ENCODE assay signal across 8 cellular contexts in genomic region chr4:175891863-175892262, GRCh38.
DNase-seq lines count a peak whose midpoint lies in the region; ATAC-seq lines count a peak whose summit lies in the region.

No MANE protein-coding gene starts in this region.

- no peaks in the 10 kb centered on the region for H3K4me1 Mint-ChIP-seq in stimulated activated effector memory CD8-positive, alpha-beta T cell treated with anti-CD3 and anti-CD28 coated beads, Interleukin-12 subunit alpha, Interleukin-12 subunit beta, amount 100 ng/mL, for 72 hours

- H3K9me3 Mint-ChIP-seq in stimulated activated effector memory CD8-positive, alpha-beta T cell treated with anti-CD3 and anti-CD28 coated beads, Interleukin-12 subunit alpha, Interleukin-12 subunit beta, amount 100 ng/mL, for 72 hours = peaks cover 3% of the 10 kb centered on the region

- peak; percentile 15 for DNase-seq in EH (ENCODE audit: low read depth)
- DNase-seq in SK-MEL-5 (ENCODE audit: low read depth, low spot score) = peak; percentile 83
- DNase-seq in kidney glomerular epithelial cell (lab: John Stamatoyannopoulos, UW) = peak; percentile 36
- no peak for DNase-seq in cortex of kidney (lab: John Stamatoyannopoulos, UW)
- no peak for DNase-seq in stimulated activated effector memory CD8-positive, alpha-beta T cell treated with anti-CD3 and anti-CD28 coated beads, Interleukin-12 subunit alpha, Interleukin-12 subunit beta, amount 100 ng/mL, for 72 hours (ENCODE audit: low spot score in 2 of 2)

- H3K4me3 Mint-ChIP-seq in stimulated activated effector memory CD8-positive, alpha-beta T cell treated with anti-CD3 and anti-CD28 coated beads, Interleukin-12 subunit alpha, Interleukin-12 subunit beta, amount 100 ng/mL, for 72 hours = no peak overlapping the region

- H3K36me3 Mint-ChIP-seq in stimulated activated effector memory CD8-positive, alpha-beta T cell treated with anti-CD3 and anti-CD28 coated beads, Interleukin-12 subunit alpha, Interleukin-12 subunit beta, amount 100 ng/mL, for 72 hours = no peaks in the 10 kb centered on the region

- in situ Hi-C loops in SK-MEL-5 (cut with HindIII; ENCODE audit: low pct_unique_long_range_greater_than_20kb, low sequenced_read_pairs) = no loop called here

- ATAC-seq in HG03159 (IDR thresholded peaks at IDR 0.05; ENCODE audit: unreplicated experiment) (peak; percentile 71), GM18517 (IDR thresholded peaks at IDR 0.05; ENCODE audit: unreplicated experiment) (no peak), HG03280 (IDR thresholded peaks at IDR 0.05; ENCODE audit: unreplicated experiment) (no peak)
- no peak for ATAC-seq in stimulated activated effector memory CD8-positive, alpha-beta T cell treated with anti-CD3 and anti-CD28 coated beads, Interleukin-12 subunit alpha, Interleukin-12 subunit beta, amount 100 ng/mL, for 72 hours

- no peak overlapping the region for H3K27ac Mint-ChIP-seq in stimulated activated effector memory CD8-positive, alpha-beta T cell treated with anti-CD3 and anti-CD28 coated beads, Interleukin-12 subunit alpha, Interleukin-12 subunit beta, amount 100 ng/mL, for 72 hours

Comparison
In these comparisons a context has a peak if more than half of its experiments do, and no peak if none do; other contexts are left out.
1. DNase-seq: peak in EH (single experiment), SK-MEL-5 (single experiment) and kidney glomerular epithelial cell (single experiment); none in cortex of kidney (single experiment) and stimulated activated effector memory CD8-positive, alpha-beta T cell treated with anti-CD3 and anti-CD28 coated beads, Interleukin-12 subunit alpha, Interleukin-12 subunit beta, amount 100 ng/mL, for 72 hours (0 of 2).